ENCODE assay signal across 8 cellular contexts in genomic region chr7:155645652-155646051, GRCh38. TPM values are rescaled to one million over a fixed set of nuclear protein-coding genes. Genes with fewer than 3 reads are reported as not detected.
DNase-seq lines count a peak whose midpoint lies in the region; ATAC-seq, FAIRE-seq and TF ChIP-seq lines count a peak whose summit lies in the region.

No MANE protein-coding gene starts in this region.

- H2BK15ac ChIP-seq in mesendoderm (replicated peaks; ENCODE audit: low read depth), result no peak overlapping the region

- no peak overlapping the region for H2BK5ac ChIP-seq in mesendoderm (ENCODE audit: low read length)

- WGBS in heart right ventricle, 2 donors, result 19 to 22% methylated on average over 7 of the region's 7 CpGs
- 1% methylated on average over 7 of the region's 7 CpGs for WGBS in K562 (ENCODE audit: insufficient coverage, low coverage, missing lambda C conversion rate)
- no CpG with 5 or more reads among the region's 7 CpGs for WGBS in mesendoderm (ENCODE audit: extremely low coverage, insufficient coverage, low lambda C conversion rate)
- WGBS in aorta, 2 donors, result 12 to 19% methylated on average over 7 of the region's 7 CpGs

- H3K4me1 ChIP-seq in heart right ventricle (peaks cover 0 to 35% (median 27%) of the 10 kb centered on the region in 9 donors), K562 (replicated peaks in 1 of 2; ENCODE audit: control insufficient read depth in 2 of 2, insufficient read depth in 2 of 2, low read length in 2 of 2) (peaks cover 6 to 15% of the 10 kb centered on the region in 2 experiments; a peak in 4 of 5 replicates), mesendoderm (ENCODE audit: control insufficient read depth, low read depth, low read length) (peaks cover 3% of the 10 kb centered on the region), aorta (ENCODE audit: control insufficient read depth in 1 of 2, insufficient read depth in 2 of 2, low read length in 2 of 2) (peaks cover 0 to under 1% of the 10 kb centered on the region in 2 donors)

- intact Hi-C loops in heart right ventricle (cut with DNase I), result loop anchor here in 3 of 10 donors (10.0 kb wide), 1 partner anchor 89 kb away; no protein-coding TSS in a partner anchor
- intact Hi-C loops in Right ventricle myocardium superior (cut with DNase I), result loop anchor here (10.0 kb wide), 1 partner anchor 89 kb away; no protein-coding TSS in a partner anchor
- intact Hi-C loops in K562 (cut with micrococcal nuclease), result no loop called here
- intact Hi-C loops in aorta (cut with DNase I), result no loop called here

- H3K27me3 ChIP-seq in heart right ventricle, result no peaks in the 10 kb centered on the region
- no peaks in the 10 kb centered on the region for H3K27me3 ChIP-seq in K562 (ENCODE audit: control insufficient read depth in 2 of 2, insufficient read depth in 2 of 2, low read length in 2 of 2)
- H3K27me3 ChIP-seq in mesendoderm (ENCODE audit: insufficient read depth, low read length, poor library complexity), result no peaks in the 10 kb centered on the region
- no peaks in the 10 kb centered on the region for H3K27me3 ChIP-seq in aorta (ENCODE audit: control insufficient read depth in 1 of 2, insufficient read depth in 2 of 2, low read length in 1 of 2)

- 0 out of 2 replicates have a peak, but pooled peaks cover 4% of the 10 kb centered on the region for H4K20me1 ChIP-seq in K562 (replicated peaks; ENCODE audit: control insufficient read depth, insufficient read depth, low read length)

- TF ChIP-seq POLR2A in K562 (conservative IDR thresholded peaks at IDR 0.05), result no peak

- TF ChIP-seq RAD21 in K562 (CRISPR knock-in tag; conservative IDR thresholded peaks at IDR 0.05 in 1 of 2, IDR thresholded peaks at IDR 0.05 in 1 of 2), result no peak

- H3K36me3 ChIP-seq in heart right ventricle (peaks cover 0 to 51% (median 7%) of the 10 kb centered on the region in 9 donors), K562 (ENCODE audit: control insufficient read depth, insufficient read depth, low read length) (peaks cover 61% of the 10 kb centered on the region), mesendoderm (ENCODE audit: control insufficient read depth, insufficient read depth, low read length) (no peaks in the 10 kb centered on the region), aorta (ENCODE audit: control insufficient read depth in 1 of 2, insufficient read depth in 2 of 2, low read length in 1 of 2) (peaks cover 0 to 3% of the 10 kb centered on the region in 2 donors)

- H2BK120ac ChIP-seq in mesendoderm (ENCODE audit: low read depth, low read length), result no peak overlapping the region

- H3K79me2 ChIP-seq in K562 (ENCODE audit: control insufficient read depth, insufficient read depth, low read length) (peaks cover 79% of the 10 kb centered on the region), mesendoderm (ENCODE audit: control insufficient read depth, insufficient read depth, low read length) (peaks cover 53% of the 10 kb centered on the region)

- no peak for TF ChIP-seq EP300 in K562 (IDR thresholded peaks at IDR 0.05; ENCODE audit: low read length)

- peak overlapping the region in 5 of 10 donors; percentile 96 to 99 (median 97) for H3K27ac ChIP-seq in heart right ventricle
- H3K27ac ChIP-seq in K562 (ENCODE audit: extremely low read depth, low read depth, low read length), result peak overlapping the region; percentile 93; the same call in 2 of the 3 replicates
- no peak overlapping the region for H3K27ac ChIP-seq in mesendoderm (ENCODE audit: low read depth, low read length)
- no peak overlapping the region for H3K27ac ChIP-seq in aorta (ENCODE audit: low read depth in 1 of 2, low read length in 2 of 2)

- no peak overlapping the region for H2AFZ ChIP-seq in K562 (ENCODE audit: low read depth, low read length)

- H3K9me1 ChIP-seq in K562 (ENCODE audit: control insufficient read depth, insufficient read depth, low read length), result no peaks in the 10 kb centered on the region

- H3K4me2 ChIP-seq in K562 (ENCODE audit: insufficient read depth, low read length) (peak overlapping the region; percentile 97), mesendoderm (ENCODE audit: low read length) (peak overlapping the region; percentile 50)

- H2AK5ac ChIP-seq in mesendoderm (ENCODE audit: low read length), result no peak overlapping the region

- H4K8ac ChIP-seq in mesendoderm (ENCODE audit: low read depth, low read length), result no peak overlapping the region

- POLR2A ChIA-PET in K562 (lab: Yijun Ruan, JAX), result no interaction called here

- H3K18ac ChIP-seq in mesendoderm (ENCODE audit: low read length), result no peak overlapping the region

- H4K5ac ChIP-seq in mesendoderm (ENCODE audit: low read length), result no peak overlapping the region

- CTCF ChIA-PET in K562 (lab: Yijun Ruan, JAX; ENCODE audit: low intra/inter-chr PET ratio), result no interaction called here

- TF ChIP-seq CTCF in heart right ventricle (IDR thresholded peaks at IDR 0.05) (no peak), K562 (IDR thresholded peaks at IDR 0.05 in 2 of 3, conservative IDR thresholded peaks at IDR 0.05 in 1 of 3; ENCODE audit: insufficient read depth in 2 of 3, low read depth in 1 of 3, low read length in 3 of 3) (no peak)

- no peak overlapping the region for H3K4ac ChIP-seq in mesendoderm (ENCODE audit: low read depth, low read length)

- H3K4me3 ChIP-seq in heart right ventricle (peak overlapping the region; percentile 74 to 99 (median 93)), K562 (peak overlapping the region; percentile 80), mesendoderm (ENCODE audit: low read length) (no peak overlapping the region), aorta (ENCODE audit: low read length in 2 of 2) (peak overlapping the region; percentile 93 to 99)

- DNase-seq in heart right ventricle (no peak), Right ventricle myocardium superior (no peak), K562 (ENCODE audit: extremely low read depth in 1 of 4, low spot score in 3 of 4) (no peak), mesendoderm (no peak), aorta (no peak), NCI-H69 (lab: John Stamatoyannopoulos, UW) (no peak), ecto neural progenitor cell (ENCODE audit: low spot score) (no peak)
- DNase-seq in stimulated activated CD4-positive, alpha-beta T cell treated with anti-CD3 and anti-CD28 coated beads, Interleukin-2, amount 100 ng/mL, for 48 hours, result no peak

- H3K56ac ChIP-seq in mesendoderm (ENCODE audit: low read length), result peak overlapping the region; percentile 31

- no peak overlapping the region for H3K23ac ChIP-seq in mesendoderm (ENCODE audit: low read length)

- in situ Hi-C loops in K562 (cut with MboI), result no loop called here

- BruUV-seq in K562 (replicated peaks; lab: Mats Ljungman, UMichigan), result no TSS peak

- peak; percentile 11 for FAIRE-seq in K562 (lab: Jason Lieb, UNC)

- H3K9ac ChIP-seq in K562 (ENCODE audit: insufficient read depth in 1 of 2, low read depth in 2 of 2, low read length in 2 of 2), result peak overlapping the region in 1 of 2 experiments; percentile 95; a peak in 3 of 4 replicates
- H3K9ac ChIP-seq in mesendoderm (ENCODE audit: low read length), result peak overlapping the region; percentile 57

- peaks cover 5 to 25% (median 19%) of the 10 kb centered on the region in 11 donors for H3K9me3 ChIP-seq in heart right ventricle
- H3K9me3 ChIP-seq in K562 (replicated peaks; ENCODE audit: control insufficient read depth, insufficient read depth, low read depth, low read length), result peaks cover 22% of the 10 kb centered on the region
- no peaks in the 10 kb centered on the region for H3K9me3 ChIP-seq in aorta (ENCODE audit: control insufficient read depth, low read length)

- peaks cover 17% of the 10 kb centered on the region for H3K79me1 ChIP-seq in mesendoderm (ENCODE audit: low read length)

- ATAC-seq in heart right ventricle (no peak), Right ventricle myocardium superior (ENCODE audit: poor library complexity) (no peak), K562 (no peak), aorta (ENCODE audit: low FRiP score) (no peak)

TF ChIP-seq in K562, 482 proteins besides CTCF, POLR2A, EP300 and RAD21 (continues in another document):
- peak; percentile 37 for TF ChIP-seq HDAC3 (IDR thresholded peaks at IDR 0.05; ENCODE audit: borderline replicate concordance, partially characterized antibody)
- 0 out of 2 replicates have a peak, but pooled peaks have one; percentile 5 for TF ChIP-seq KHSRP (IDR thresholded peaks at IDR 0.05)
- TF ChIP-seq ILK (tag; IDR thresholded peaks at IDR 0.05; ENCODE audit: borderline replicate concordance, low read depth), result no peak
- 0 out of 2 replicates have a peak, but pooled peaks have one; percentile 7 for TF ChIP-seq ILF3 (IDR thresholded peaks at IDR 0.05; ENCODE audit: borderline replicate concordance)

RNA-seq across cellular contexts. Expression of gene RBM33, which starts 1.2 kb away (rescaled TPM):
- total RNA-seq in heart right ventricle (10 to 100 TPM; 30.5 to 44.6 (median 36.0) TPM), Right ventricle myocardium superior (32.8 TPM), K562 (2014; rRNA removed) (29.9 and 41.8 TPM in 2 replicates), K562 (2014; rRNA removed; fragmentation: Illumina TruSeq; extraction: Trizol) (39.3 and 47.4 TPM in 2 replicates), K562 (2015; rRNA removed; fragmentation: Illumina TruSeq; extraction: Trizol) (32.8 and 33.9 TPM in 2 replicates), K562 (2021) (67.6 and 80.7 TPM in 2 replicates), aorta (10 to 100 TPM; 66.5 to 80.0 TPM)
- polyA plus RNA-seq in heart right ventricle (10 to 100 TPM in 1 of 2 donors, 1 to 10 TPM in 1; 9.5 to 25.8 TPM), K562 (2011; rRNA removed) (16.1 and 17.0 TPM in 2 replicates), K562 (2014; fragmentation: Illumina TruSeq; extraction: Trizol) (23.0 and 28.7 TPM in 2 replicates), K562 (2014; fragmentation: Nextera tagmentation; extraction: Ambion mirVana) (1 to 10 TPM; 4.4 to 4.7 TPM), K562 (2014; rRNA removed) (27.3 and 31.7 TPM in 2 replicates), aorta (10 to 100 TPM in 1 of 2 donors, 1 to 10 TPM in 1; 4.1 to 27.9 TPM)
- total RNA-seq in K562 (2011; cell fraction: chromatin; rRNA removed; ENCODE audit: low replicate concordance), result 115 and 326 TPM in 2 replicates
- 62.0 and 78.6 TPM in 2 replicates for total RNA-seq in K562 (2011; cell fraction: nucleolus; rRNA removed)
- 144 and 212 TPM in 2 replicates for total RNA-seq in K562 (2011; cell fraction: nucleoplasm; rRNA removed)
- 11.1 and 15.9 TPM in 2 replicates for polyA plus RNA-seq in K562 (2011; cell fraction: cytosol; rRNA removed)
- polyA plus RNA-seq in K562 (2011; cell fraction: nucleus; rRNA removed), result 97.0 and 123 TPM in 2 replicates
- 23.0 and 24.9 TPM in 2 replicates for polyA plus RNA-seq in K562 (2012)
- polyA minus RNA-seq in K562 (2011; rRNA and poly(A)+ RNA removed), result 84.2 and 91.2 TPM in 2 replicates
- 23.9 and 28.3 TPM in 2 replicates for polyA minus RNA-seq in K562 (2011; cell fraction: cytosol; rRNA and poly(A)+ RNA removed)
- 74.0 and 74.6 TPM in 2 replicates for polyA minus RNA-seq in K562 (2011; cell fraction: nucleus; rRNA and poly(A)+ RNA removed)
- polyA plus RNA-seq in mesendoderm (2013, experiment 1 of 2), result 25.3 TPM
- 25.6 TPM for polyA plus RNA-seq in mesendoderm (2013, experiment 2 of 2)
